In genomic region chr2:7452110-7452851, GRCh38 we compare ENCODE assay signal across 1 cellular context.
TF ChIP-seq lines count a peak whose summit lies in the region.

No MANE protein-coding gene starts in this region.

TF ChIP-seq in SK-N-SH treated with all-trans-retinoic acid at 6 μM for 48 hours, 23 proteins besides CTCF, POLR2A, EP300 and RAD21 (continued from another document):
- TF ChIP-seq CSRNP3 (CRISPR knock-in tag; IDR thresholded peaks at IDR 0.05) (no peak), CREB5 (CRISPR knock-in tag; IDR thresholded peaks at IDR 0.05; ENCODE audit: low read depth) (no peak), OSR1 (CRISPR knock-in tag; IDR thresholded peaks at IDR 0.05) (no peak), PPARA (CRISPR knock-in tag; IDR thresholded peaks at IDR 0.05; ENCODE audit: borderline replicate concordance) (no peak), ZNF8 (CRISPR knock-in tag; IDR thresholded peaks at IDR 0.05) (no peak), PATZ1 (CRISPR knock-in tag; IDR thresholded peaks at IDR 0.05; ENCODE audit: borderline replicate concordance) (no peak), GLIS3 (CRISPR knock-in tag; IDR thresholded peaks at IDR 0.05) (no peak)
